8 cellular contexts compared by ENCODE assay signal in genomic region chr15:45573961-45574629, GRCh38. TPM values are rescaled to one million over a fixed set of nuclear protein-coding genes. Genes with fewer than 3 reads are reported as not detected.
DNase-seq lines count a peak whose midpoint lies in the region; ATAC-seq and TF ChIP-seq lines count a peak whose summit lies in the region.

No MANE protein-coding gene starts in this region.

- no peak overlapping the region for H4K5ac ChIP-seq in H9 (ENCODE audit: insufficient read length, low read depth, low read length)

- no peak overlapping the region for H3K9ac ChIP-seq in BLaER1 treated with 17β-estradiol and CSF1 and Interleukin-3, amounts not matched to agents 10 nM and 100 nM
- no peak overlapping the region for H3K9ac ChIP-seq in H9 (ENCODE audit: extremely low read depth, insufficient read length, low read length)
- peak overlapping the region; percentile 60; the same call in 1 of the 2 replicates for H3K9ac ChIP-seq in iPS-20b (ENCODE audit: low read depth, low read length)

- no peak for TF ChIP-seq POLR2A in testis (IDR thresholded peaks at IDR 0.05)

- H3K14ac ChIP-seq in H9 (ENCODE audit: insufficient read depth, low read length), result no peak overlapping the region

- H3K36me3 ChIP-seq in BLaER1 treated with 17β-estradiol and CSF1 and Interleukin-3, amounts not matched to agents 10 nM and 100 nM, result peaks cover 0 to 4% (median 0%) of the 10 kb centered on the region in 11 experiments; a peak in 1 of 22 replicates
- H3K36me3 ChIP-seq in iPS-20b (ENCODE audit: insufficient read depth, low read depth, low read length) (no peaks in the 10 kb centered on the region), testis (ENCODE audit: low read depth, missing control alignments) (no peaks in the 10 kb centered on the region)

- H2BK5ac ChIP-seq in H9 (ENCODE audit: insufficient read length, low read length), result no peak overlapping the region

- H3K27ac Mint-ChIP-seq in H9, result no peak overlapping the region; a peak in 1 of 7 replicates
- H3K27ac Mint-ChIP-seq in activated CD4-positive, alpha-beta memory T cell treated with anti-CD3 and anti-CD28 coated beads for 36 hours, result no peak overlapping the region

- no peak overlapping the region for H3K23ac ChIP-seq in H9 (ENCODE audit: insufficient read length, low read depth, low read length)

- H3K36me3 Mint-ChIP-seq in H9 (ENCODE audit: insufficient read depth in 1 of 3, low read depth in 3 of 3), result no peaks in the 10 kb centered on the region; a peak in 1 of 7 replicates
- no peaks in the 10 kb centered on the region for H3K36me3 Mint-ChIP-seq in activated CD4-positive, alpha-beta memory T cell treated with anti-CD3 and anti-CD28 coated beads for 36 hours

- H3K4me3 Mint-ChIP-seq in H9, result peak overlapping the region in 1 of 2 experiments; percentile 42; a peak in 1 of 5 replicates
- no peak overlapping the region for H3K4me3 Mint-ChIP-seq in activated CD4-positive, alpha-beta memory T cell treated with anti-CD3 and anti-CD28 coated beads for 36 hours

- no peak overlapping the region for H3K18ac ChIP-seq in H9 (ENCODE audit: insufficient read length, low read depth, low read length)

- H3K23me2 ChIP-seq in H9 (ENCODE audit: insufficient read length, low read depth, low read length, poor library complexity, severe bottlenecking), result no peaks in the 10 kb centered on the region

- no peaks in the 10 kb centered on the region for H3K79me2 ChIP-seq in H9 (ENCODE audit: insufficient read depth, low read length)

- no peak overlapping the region for H2BK15ac ChIP-seq in H9 (ENCODE audit: low read depth, low read length)

- H3K27me3 Mint-ChIP-seq in H9 (ENCODE audit: low read depth), result peaks cover 56% of the 10 kb centered on the region
- peaks cover 27% of the 10 kb centered on the region for H3K27me3 Mint-ChIP-seq in activated CD4-positive, alpha-beta memory T cell treated with anti-CD3 and anti-CD28 coated beads for 36 hours

- no peak overlapping the region for H2BK120ac ChIP-seq in H9 (ENCODE audit: low read depth, low read length, poor library complexity, severe bottlenecking)

- no peak overlapping the region for H3K56ac ChIP-seq in H9 (ENCODE audit: insufficient read length, low read depth, low read length)

- peaks cover 4 to 5% of the 10 kb centered on the region in 2 experiments; a peak in 3 of 4 replicates for H3K4me1 Mint-ChIP-seq in H9
- H3K4me1 Mint-ChIP-seq in activated CD4-positive, alpha-beta memory T cell treated with anti-CD3 and anti-CD28 coated beads for 36 hours (ENCODE audit: low read depth), result no peaks in the 10 kb centered on the region

- no peak overlapping the region for H2AK5ac ChIP-seq in H9 (ENCODE audit: insufficient read length, low read length)

- no peaks in the 10 kb centered on the region for H3K79me1 ChIP-seq in H9 (ENCODE audit: insufficient read depth, low read depth, low read length, poor library complexity, severe bottlenecking)

- POLR2A ChIA-PET in activated CD4-positive, alpha-beta memory T cell treated with anti-CD3 and anti-CD28 coated beads for 36 hours (lab: Charles Lee), result no interaction called here

- no peak overlapping the region for H2AFZ ChIP-seq in H9 (ENCODE audit: low read length)

- H3K27ac ChIP-seq in BLaER1 treated with 17β-estradiol and CSF1 and Interleukin-3, amounts not matched to agents 10 nM and 100 nM, result peak overlapping the region in 7 of 11 experiments; percentile 51 to 87 (median 77); a peak in 15 of 22 replicates
- H3K27ac ChIP-seq in H9 (ENCODE audit: insufficient read length, low read depth, low read length) (no peak overlapping the region), iPS-20b (ENCODE audit: low read length) (no peak overlapping the region), testis (no peak overlapping the region)

- intact Hi-C loops in activated CD4-positive, alpha-beta memory T cell treated with anti-CD3 and anti-CD28 coated beads for 36 hours (cut with micrococcal nuclease), result no loop called here
- intact Hi-C loops in testis (cut with DNase I; ENCODE audit: low total_unique reads), result no loop called here

- no CpG with 5 or more reads among the region's 7 CpGs for WGBS in H9 (ENCODE audit: extremely low coverage, insufficient read length, low lambda C conversion rate)
- 83 to 88% methylated on average over 4 to 7 of the region's 7 CpGs for WGBS in testis, 2 donors

- H3T11ph ChIP-seq in H9 (ENCODE audit: low read length), result no peak overlapping the region

- H3K27me3 ChIP-seq in BLaER1 treated with 17β-estradiol and CSF1 and Interleukin-3, amounts not matched to agents 10 nM and 100 nM, result no peaks in the 10 kb centered on the region
- no peaks in the 10 kb centered on the region for H3K27me3 ChIP-seq in H9 (ENCODE audit: insufficient read depth, low read length)
- peaks cover 26% of the 10 kb centered on the region for H3K27me3 ChIP-seq in iPS-20b (ENCODE audit: insufficient read depth, low read length)
- H3K27me3 ChIP-seq in testis, result no peaks in the 10 kb centered on the region

- no peak overlapping the region for H2BK20ac ChIP-seq in H9 (ENCODE audit: low read depth, low read length, poor library complexity, severe bottlenecking)

- DNase-seq in H9 (peak; percentile 91), T1000 (lab: John Stamatoyannopoulos, UW) (no peak), testis (no peak)
- DNase-seq in activated CD4-positive, alpha-beta memory T cell treated with anti-CD3 and anti-CD28 coated beads for 36 hours, result peak; percentile 34

- H4K91ac ChIP-seq in H9 (ENCODE audit: insufficient read length, low read depth, low read length), result no peak overlapping the region

- H3K4ac ChIP-seq in H9 (ENCODE audit: low read depth, low read length), result no peak overlapping the region

- H3K4me1 ChIP-seq in BLaER1 treated with 17β-estradiol and CSF1 and Interleukin-3, amounts not matched to agents 10 nM and 100 nM, result peaks cover 13 to 26% (median 23%) of the 10 kb centered on the region in 10 experiments
- H3K4me1 ChIP-seq in H9 (ENCODE audit: insufficient read depth, low read length), result no peaks in the 10 kb centered on the region
- H3K4me1 ChIP-seq in iPS-20b (ENCODE audit: insufficient read depth, low read length), result no peaks in the 10 kb centered on the region
- H3K4me1 ChIP-seq in testis, result no peaks in the 10 kb centered on the region

- CTCF ChIA-PET in activated CD4-positive, alpha-beta memory T cell treated with anti-CD3 and anti-CD28 coated beads for 36 hours (lab: Charles Lee), result interaction anchor here (1.0 to 1.2 kb wide), 2 partner anchors 12 to 116 kb away, joined by 3 read pairs; no protein-coding TSS in a partner anchor

- H4K20me1 ChIP-seq in BLaER1 treated with 17β-estradiol and CSF1 and Interleukin-3, amounts not matched to agents 10 nM and 100 nM, result no peaks in the 10 kb centered on the region
- no peaks in the 10 kb centered on the region for H4K20me1 ChIP-seq in H9 (ENCODE audit: control insufficient read depth, insufficient read depth, insufficient read length)

- H3K4me3 ChIP-seq in BLaER1 treated with 17β-estradiol and CSF1 and Interleukin-3, amounts not matched to agents 10 nM and 100 nM, result no peak overlapping the region
- H3K4me3 ChIP-seq in iPS-20b (ENCODE audit: low read length) (peak overlapping the region; percentile 41; the same call in 1 of the 2 replicates), testis (no peak overlapping the region)

- H3K4me2 ChIP-seq in BLaER1 treated with 17β-estradiol and CSF1 and Interleukin-3, amounts not matched to agents 10 nM and 100 nM, result no peak overlapping the region
- peak overlapping the region; percentile 9 for H3K4me2 ChIP-seq in H9 (ENCODE audit: insufficient read depth, insufficient read length, low read length)

- ATAC-seq in activated CD4-positive, CD25-positive, alpha-beta regulatory T cell treated with anti-CD3 and anti-CD28 coated beads, Interleukin-2, amount 50 U/mL, for 24 hours, result no peak
- no peak for ATAC-seq in HG03280 (IDR thresholded peaks at IDR 0.05; ENCODE audit: unreplicated experiment)

- TF ChIP-seq CTCF in H9 (conservative IDR thresholded peaks at IDR 0.05) (peak; percentile 82), testis (IDR thresholded peaks at IDR 0.05) (no peak)

- peaks cover 0 to 4% of the 10 kb centered on the region in 2 experiments; a peak in 2 of 5 replicates for H3K9me3 Mint-ChIP-seq in H9
- H3K9me3 Mint-ChIP-seq in activated CD4-positive, alpha-beta memory T cell treated with anti-CD3 and anti-CD28 coated beads for 36 hours, result no peaks in the 10 kb centered on the region

- peaks cover 7 to 30% (median 24%) of the 10 kb centered on the region in 11 experiments; a peak in 20 of 22 replicates for H3K9me3 ChIP-seq in BLaER1 treated with 17β-estradiol and CSF1 and Interleukin-3, amounts not matched to agents 10 nM and 100 nM (replicated peaks in 1 of 11)
- H3K9me3 ChIP-seq in H9 (ENCODE audit: control insufficient read depth, low read depth, low read length) (no peaks in the 10 kb centered on the region), iPS-20b (ENCODE audit: insufficient read depth, low read depth, low read length) (no peaks in the 10 kb centered on the region; the same call in 1 of the 2 replicates), testis (no peaks in the 10 kb centered on the region)

- no peak overlapping the region for H2BK12ac ChIP-seq in H9 (ENCODE audit: insufficient read length, low read depth, low read length)

- H4K8ac ChIP-seq in H9 (replicated peaks; ENCODE audit: insufficient read length, low read depth, low read length), result no peak overlapping the region

RNA-seq across cellular contexts. Expression of gene BLOC1S6, which starts 13.1 kb away (rescaled TPM):
- total RNA-seq in H9 (2021) (36.9 and 39.7 TPM in 2 replicates), testis (10 to 100 TPM; 45.3 to 49.7 TPM)
- total RNA-seq in activated CD4-positive, alpha-beta memory T cell treated with anti-CD3 and anti-CD28 coated beads for 36 hours, result 10 to 100 TPM; 48.5 to 49.4 TPM
- polyA plus RNA-seq in testis (ENCODE audit: insufficient read depth, low read depth, low replicate concordance), result 29.1 TPM

RNA-seq across cellular contexts. Expression of gene SLC30A4, which starts 51.5 kb away (rescaled TPM):
- total RNA-seq in H9 (2021), result 0.02 TPM in 1 of 2 replicates, not detected in the other
- total RNA-seq in activated CD4-positive, alpha-beta memory T cell treated with anti-CD3 and anti-CD28 coated beads for 36 hours, result 1 to 10 TPM; 1.5 to 2.0 TPM
- 10 to 100 TPM; 28.1 to 32.6 TPM for total RNA-seq in testis
- 18.8 TPM for polyA plus RNA-seq in testis (ENCODE audit: insufficient read depth, low read depth, low replicate concordance)

Comparison
In these comparisons a context has a peak if more than half of its experiments do, and no peak if none do; other contexts are left out.
1. H3K27ac ChIP-seq: peak in BLaER1 treated with 17β-estradiol and CSF1 and Interleukin-3, amounts not matched to agents 10 nM and 100 nM (7 of 11); none in H9 (single experiment), iPS-20b (single experiment) and testis (0 of 2).
2. DNase-seq: peak in H9 (single experiment) and activated CD4-positive, alpha-beta memory T cell treated with anti-CD3 and anti-CD28 coated beads for 36 hours (single experiment); none in T1000 (single experiment) and testis (single experiment).
3. RNA of gene SLC30A4, which starts 51.5 kb away (total RNA-seq): 28.1 to 32.6 TPM in testis; 1.5 to 2.0 TPM in activated CD4-positive, alpha-beta memory T cell treated with anti-CD3 and anti-CD28 coated beads for 36 hours and 0.02 TPM in H9; every median in the first group is over 4 times any median in the second.